ENCODE assay signal across 32 cellular contexts in the genomic region with DNA sequence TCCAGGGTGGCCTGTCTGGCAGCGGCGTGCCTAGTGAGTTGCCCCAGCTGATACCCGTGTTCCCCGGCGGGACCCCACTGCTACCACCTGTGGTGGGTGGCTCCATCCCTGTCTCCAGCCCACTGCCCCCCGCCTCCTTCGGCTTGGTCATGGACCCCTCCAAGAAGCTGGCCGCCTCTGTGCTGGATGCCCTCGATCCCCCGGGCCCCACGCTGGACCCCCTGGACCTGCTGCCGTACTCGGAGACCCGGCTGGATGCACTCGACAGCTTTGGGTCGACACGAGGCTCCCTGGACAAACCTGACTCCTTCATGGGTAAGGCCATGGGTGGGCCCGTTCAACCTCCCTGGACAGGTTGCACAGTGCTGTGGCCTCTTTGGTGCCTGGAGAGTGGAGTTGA.
"Had no signal": no experiment of that assay in that cellular context is flagged by ENCODE, and none has a peak within 500 bp of the region (broad histone marks: within the 10 kb centered on the region; RNA-seq: fewer than 3 reads in every experiment).

No MANE protein-coding gene starts in this region.

- DNase-seq: activated CD4-positive, alpha-beta memory T cell treated with anti-CD3 and anti-CD28 coated beads, Interleukin-2, amount 10 ng/mL, durations not matched to agents 7 days and 5 days; activated CD4-positive, alpha-beta T cell treated with anti-CD3 and anti-CD28 coated beads for 1 hour; activated CD4-positive, alpha-beta T cell treated with anti-CD3 and anti-CD28 coated beads for 4 hours; activated CD4-positive, alpha-beta T cell treated with anti-CD3 and anti-CD28 coated beads, Interleukin-2, amount 10 ng/mL, durations not matched to agents 7 days and 5 days; activated CD4-positive, alpha-beta T cell treated with anti-CD3 and anti-CD28 coated beads, Interleukin-2, amount 50 U/mL, for 4 hours; activated CD8-positive, alpha-beta memory T cell treated with anti-CD3 and anti-CD28 coated beads, Interleukin-2, amount 50 U/mL, for 48 hours; activated gamma-delta T cell; activated naive CD4-positive, alpha-beta T cell; activated naive CD4-positive, alpha-beta T cell treated with anti-CD3 and anti-CD28 coated beads, Interleukin-2, amount 10 ng/mL, durations not matched to agents 7 days and 5 days; activated naive CD8-positive, alpha-beta T cell treated with anti-CD3 and anti-CD28 coated beads, Interleukin-2, amount 10 ng/mL, durations not matched to agents 7 days and 5 days; activated T-cell treated with anti-CD3 and anti-CD28 coated beads for 4 hours; activated T-cell treated with anti-CD3 and anti-CD28 coated beads, Interleukin-2, amount 50 U/mL, for 24 hours; activated T-cell treated with anti-CD3 and anti-CD28 coated beads, Interleukin-2, amount 50 U/mL, for 72 hours; central memory CD4-positive, alpha-beta T cell; cerebellar nuclear complex; colonic mucosa; effector CD8-positive, alpha-beta T cell; foreskin fibroblast; head of caudate nucleus; T-helper 1 cell; T-helper 17 cell; T1000 had no signal

- H3K27ac ChIP-seq: ascending aorta, breast epithelium, cardiac muscle cell, colonic mucosa, epithelial cell of prostate, VCaP had no signal

- FAIRE-seq: endometrium, endothelial cell of umbilical vein, frontal cortex had no signal

- H3K4me3 ChIP-seq: ascending aorta, breast epithelium, cardiac muscle cell, colonic mucosa had no signal

- H3K4me1 ChIP-seq: ascending aorta, breast epithelium, colonic mucosa had no signal

- H3K9me3 ChIP-seq: ascending aorta, breast epithelium, colonic mucosa had no signal

- ATAC-seq: activated naive CD4-positive, alpha-beta T cell treated with anti-CD3 and anti-CD28 coated beads, Interleukin-2, amount 50 U/mL, for 72 hours; activated T-cell treated with anti-CD3 and anti-CD28 coated beads, Interleukin-2, amount 50 U/mL, for 72 hours; T-helper 17 cell; WTC11 had no signal

- H3K36me3 ChIP-seq: colonic mucosa had no signal

- H3K27me3 ChIP-seq: ascending aorta, breast epithelium, cardiac muscle cell, colonic mucosa had no signal
